Comparison of ENCODE assay signal across 8 cellular contexts in genomic region chr10:133309111-133309719, GRCh38. TPM values are rescaled to one million over a fixed set of nuclear protein-coding genes. Genes with fewer than 3 reads are reported as not detected.
DNase-seq lines count a peak whose midpoint lies in the region; ATAC-seq and TF ChIP-seq lines count a peak whose summit lies in the region.

No MANE protein-coding gene starts in this region.

- H3K27me3 Mint-ChIP-seq in activated naive CD8-positive, alpha-beta T cell treated with anti-CD3 and anti-CD28 coated beads, Interleukin-2, amount 10 ng/mL, durations not matched to agents 7 days and 5 days: no peaks in the 10 kb centered on the region

- TF ChIP-seq POLR2A in ovary (IDR thresholded peaks at IDR 0.05): no peak
- TF ChIP-seq POLR2A in thyroid gland (IDR thresholded peaks at IDR 0.05): no peak

- no peaks in the 10 kb centered on the region for H3K9me3 Mint-ChIP-seq in activated naive CD8-positive, alpha-beta T cell treated with anti-CD3 and anti-CD28 coated beads, Interleukin-2, amount 10 ng/mL, durations not matched to agents 7 days and 5 days

- H3K36me3 ChIP-seq in HAP-1 (replicated peaks) (no peaks in the 10 kb centered on the region; the same call in 1 of the 2 replicates), ovary (no peaks in the 10 kb centered on the region), thyroid gland (peaks cover 0 to 10% of the 10 kb centered on the region in 2 donors)

- peak overlapping the region; percentile 60 for H3K4me3 Mint-ChIP-seq in activated naive CD8-positive, alpha-beta T cell treated with anti-CD3 and anti-CD28 coated beads, Interleukin-2, amount 10 ng/mL, durations not matched to agents 7 days and 5 days

- 19 to 34% (median 28%) methylated on average over 36 to 45 of the region's 45 CpGs for WGBS in ovary, 3 donors
- 65 to 73% methylated on average over 14 to 17 of the region's 45 CpGs for WGBS in thyroid gland, 2 donors

- peaks cover 3% of the 10 kb centered on the region for H3K36me3 Mint-ChIP-seq in activated naive CD8-positive, alpha-beta T cell treated with anti-CD3 and anti-CD28 coated beads, Interleukin-2, amount 10 ng/mL, durations not matched to agents 7 days and 5 days

- H3K4me1 ChIP-seq in HAP-1: no peaks in the 10 kb centered on the region
- peaks cover 14% of the 10 kb centered on the region for H3K4me1 ChIP-seq in ovary (ENCODE audit: insufficient read depth)
- peaks cover 18 to 19% of the 10 kb centered on the region in 2 donors for H3K4me1 ChIP-seq in thyroid gland

- intact Hi-C loops in head of caudate nucleus (cut with DNase I): no loop called here
- intact Hi-C loops in ovary (cut with DNase I): loop anchor here in 2 of 4 donors (5.0 kb wide), 2 partner anchors 47 to 68 kb away; partner anchors contain the start of gene PAOX (in 1 of the 2)
- intact Hi-C loops in thyroid gland (cut with DNase I): no loop called here

- DNase-seq in ELR (ENCODE audit: low read depth) (peak; percentile 87), HAP-1 (ENCODE audit: low spot score in 2 of 2) (peak; percentile 69 to 94), M059J (ENCODE audit: low read depth) (peak; percentile 72), head of caudate nucleus (peak; percentile 83 to 97 (median 94)), ovary (peak; percentile 90 to 96 (median 95)), thyroid gland (peak; percentile 88 to 89)
- DNase-seq in activated naive CD8-positive, alpha-beta T cell treated with anti-CD3 and anti-CD28 coated beads, Interleukin-2, amount 10 ng/mL, durations not matched to agents 7 days and 5 days: peak; percentile 96

- peak overlapping the region; percentile 71 for H3K4me3 ChIP-seq in HAP-1
- peak overlapping the region; percentile 97 for H3K4me3 ChIP-seq in ovary
- peak overlapping the region; percentile 51 to 99 (median 86) for H3K4me3 ChIP-seq in thyroid gland (replicated peaks in 1 of 3)

- ATAC-seq in SK-N-SH treated with all-trans-retinoic acid at 6 μM for 48 hours: peak; percentile 88
- ATAC-seq in activated naive CD8-positive, alpha-beta T cell treated with anti-CD3 and anti-CD28 coated beads, Interleukin-2, amount 10 ng/mL, durations not matched to agents 7 days and 5 days (ENCODE audit: low read depth): peak; percentile 70

- in situ Hi-C loops in HAP-1 (cut with MboI; ENCODE audit: low sequenced_read_pairs): no loop called here

- no peak for TF ChIP-seq EP300 in ovary (IDR thresholded peaks at IDR 0.05)

- POLR2A ChIA-PET in activated naive CD8-positive, alpha-beta T cell treated with anti-CD3 and anti-CD28 coated beads, Interleukin-2, amount 10 ng/mL, durations not matched to agents 7 days and 5 days (lab: Charles Lee): interaction anchor here (0.9 kb wide), 1 partner anchor 33 kb away, joined by 4 read pairs; the partner anchor contains the start of gene ADAM8

- no peaks in the 10 kb centered on the region for H3K9me3 ChIP-seq in HAP-1
- no peaks in the 10 kb centered on the region for H3K9me3 ChIP-seq in ovary
- H3K9me3 ChIP-seq in thyroid gland: no peaks in the 10 kb centered on the region

- H3K27ac ChIP-seq in ovary (peak overlapping the region; percentile 84 to 99), thyroid gland (peak overlapping the region; percentile 86 to 99 (median 97))

- H3K4me1 Mint-ChIP-seq in activated naive CD8-positive, alpha-beta T cell treated with anti-CD3 and anti-CD28 coated beads, Interleukin-2, amount 10 ng/mL, durations not matched to agents 7 days and 5 days: peaks cover 10% of the 10 kb centered on the region

- no peaks in the 10 kb centered on the region for H3K27me3 ChIP-seq in HAP-1 (ENCODE audit: low read depth)
- no peaks in the 10 kb centered on the region for H3K27me3 ChIP-seq in ovary
- H3K27me3 ChIP-seq in thyroid gland: no peaks in the 10 kb centered on the region

- no peak for TF ChIP-seq CTCF in ovary (IDR thresholded peaks at IDR 0.05)
- no peak for TF ChIP-seq CTCF in thyroid gland (IDR thresholded peaks at IDR 0.05)

- H3K27ac Mint-ChIP-seq in activated naive CD8-positive, alpha-beta T cell treated with anti-CD3 and anti-CD28 coated beads, Interleukin-2, amount 10 ng/mL, durations not matched to agents 7 days and 5 days: peak overlapping the region; percentile 74

TF ChIP-seq in SK-N-SH treated with all-trans-retinoic acid at 6 μM for 48 hours, 23 proteins besides CTCF, POLR2A, EP300 and RAD21 (continues in another document):
- no peak for TF ChIP-seq CSDC2 (CRISPR knock-in tag; IDR thresholded peaks at IDR 0.05)
- TF ChIP-seq, protein P1, sequence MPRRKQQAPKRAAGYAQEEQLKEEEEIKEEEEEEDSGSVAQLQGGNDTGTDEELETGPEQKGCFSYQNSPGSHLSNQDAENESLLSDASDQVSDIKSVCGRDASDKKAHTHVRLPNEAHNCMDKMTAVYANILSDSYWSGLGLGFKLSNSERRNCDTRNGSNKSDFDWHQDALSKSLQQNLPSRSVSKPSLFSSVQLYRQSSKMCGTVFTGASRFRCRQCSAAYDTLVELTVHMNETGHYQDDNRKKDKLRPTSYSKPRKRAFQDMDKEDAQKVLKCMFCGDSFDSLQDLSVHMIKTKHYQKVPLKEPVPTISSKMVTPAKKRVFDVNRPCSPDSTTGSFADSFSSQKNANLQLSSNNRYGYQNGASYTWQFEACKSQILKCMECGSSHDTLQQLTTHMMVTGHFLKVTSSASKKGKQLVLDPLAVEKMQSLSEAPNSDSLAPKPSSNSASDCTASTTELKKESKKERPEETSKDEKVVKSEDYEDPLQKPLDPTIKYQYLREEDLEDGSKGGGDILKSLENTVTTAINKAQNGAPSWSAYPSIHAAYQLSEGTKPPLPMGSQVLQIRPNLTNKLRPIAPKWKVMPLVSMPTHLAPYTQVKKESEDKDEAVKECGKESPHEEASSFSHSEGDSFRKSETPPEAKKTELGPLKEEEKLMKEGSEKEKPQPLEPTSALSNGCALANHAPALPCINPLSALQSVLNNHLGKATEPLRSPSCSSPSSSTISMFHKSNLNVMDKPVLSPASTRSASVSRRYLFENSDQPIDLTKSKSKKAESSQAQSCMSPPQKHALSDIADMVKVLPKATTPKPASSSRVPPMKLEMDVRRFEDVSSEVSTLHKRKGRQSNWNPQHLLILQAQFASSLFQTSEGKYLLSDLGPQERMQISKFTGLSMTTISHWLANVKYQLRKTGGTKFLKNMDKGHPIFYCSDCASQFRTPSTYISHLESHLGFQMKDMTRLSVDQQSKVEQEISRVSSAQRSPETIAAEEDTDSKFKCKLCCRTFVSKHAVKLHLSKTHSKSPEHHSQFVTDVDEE (CRISPR knock-in tag; IDR thresholded peaks at IDR 0.05): no peak
- no peak for TF ChIP-seq ESRRG (CRISPR knock-in tag; IDR thresholded peaks at IDR 0.05)
- TF ChIP-seq ARNTL (CRISPR knock-in tag; IDR thresholded peaks at IDR 0.05; ENCODE audit: borderline replicate concordance, low read depth): no peak
- no peak for TF ChIP-seq ZNF70 (CRISPR knock-in tag; IDR thresholded peaks at IDR 0.05)
- no peak for TF ChIP-seq ZC3H10 (CRISPR knock-in tag; IDR thresholded peaks at IDR 0.05)
- TF ChIP-seq BACH2 (CRISPR knock-in tag; IDR thresholded peaks at IDR 0.05; ENCODE audit: borderline replicate concordance): no peak
- TF ChIP-seq, protein P2, sequence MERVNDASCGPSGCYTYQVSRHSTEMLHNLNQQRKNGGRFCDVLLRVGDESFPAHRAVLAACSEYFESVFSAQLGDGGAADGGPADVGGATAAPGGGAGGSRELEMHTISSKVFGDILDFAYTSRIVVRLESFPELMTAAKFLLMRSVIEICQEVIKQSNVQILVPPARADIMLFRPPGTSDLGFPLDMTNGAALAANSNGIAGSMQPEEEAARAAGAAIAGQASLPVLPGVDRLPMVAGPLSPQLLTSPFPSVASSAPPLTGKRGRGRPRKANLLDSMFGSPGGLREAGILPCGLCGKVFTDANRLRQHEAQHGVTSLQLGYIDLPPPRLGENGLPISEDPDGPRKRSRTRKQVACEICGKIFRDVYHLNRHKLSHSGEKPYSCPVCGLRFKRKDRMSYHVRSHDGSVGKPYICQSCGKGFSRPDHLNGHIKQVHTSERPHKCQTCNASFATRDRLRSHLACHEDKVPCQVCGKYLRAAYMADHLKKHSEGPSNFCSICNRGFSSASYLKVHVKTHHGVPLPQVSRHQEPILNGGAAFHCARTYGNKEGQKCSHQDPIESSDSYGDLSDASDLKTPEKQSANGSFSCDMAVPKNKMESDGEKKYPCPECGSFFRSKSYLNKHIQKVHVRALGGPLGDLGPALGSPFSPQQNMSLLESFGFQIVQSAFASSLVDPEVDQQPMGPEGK (CRISPR knock-in tag; IDR thresholded peaks at IDR 0.05; ENCODE audit: borderline replicate concordance): no peak

RNA-seq across cellular contexts. Expression of gene ZNF511, which starts 0.5 kb away (rescaled TPM):
- 32.5 and 33.3 TPM in 2 replicates for total RNA-seq in M059J (2014; rRNA removed; shearing (Covaris generic))
- total RNA-seq in activated naive CD8-positive, alpha-beta T cell treated with anti-CD3 and anti-CD28 coated beads, Interleukin-2, amount 10 ng/mL, durations not matched to agents 7 days and 5 days: 10 to 100 TPM; 44.5 to 47.4 TPM
- total RNA-seq in ovary (10 to 100 TPM; 23.3 to 64.8 (median 46.8) TPM), thyroid gland (10 to 100 TPM; 22.0 to 53.6 (median 26.2) TPM)
- 10 to 100 TPM; 16.3 to 52.1 TPM for polyA plus RNA-seq in ovary

RNA-seq across cellular contexts. Expression of gene TUBGCP2, which starts 0.5 kb away (rescaled TPM):
- total RNA-seq in M059J (2014; rRNA removed; shearing (Covaris generic)): 38.6 and 51.9 TPM in 2 replicates
- total RNA-seq in activated naive CD8-positive, alpha-beta T cell treated with anti-CD3 and anti-CD28 coated beads, Interleukin-2, amount 10 ng/mL, durations not matched to agents 7 days and 5 days: 10 to 100 TPM; 56.4 to 69.3 TPM
- total RNA-seq in ovary (10 to 100 TPM; 31.2 to 70.5 (median 56.4) TPM), thyroid gland (10 to 100 TPM; 56.5 to 73.3 (median 62.9) TPM)
- 10 to 100 TPM; 32.4 to 48.3 TPM for polyA plus RNA-seq in ovary

RNA-seq across cellular contexts. Expression of gene CALY, which starts 27.5 kb away (rescaled TPM):
- not detected in 2 replicates for total RNA-seq in M059J (2014; rRNA removed; shearing (Covaris generic))
- 1 to 10 TPM; 3.1 to 3.6 TPM for total RNA-seq in activated naive CD8-positive, alpha-beta T cell treated with anti-CD3 and anti-CD28 coated beads, Interleukin-2, amount 10 ng/mL, durations not matched to agents 7 days and 5 days
- total RNA-seq in ovary (under 1 TPM in 1 of 7 donors, not detected in 6; 0.69 TPM), thyroid gland (1 to 10 TPM in 1 of 4 donors, under 1 TPM in 1, not detected in 2; 0.13 to 1.5 TPM)
- polyA plus RNA-seq in ovary: not detected

RNA-seq across cellular contexts. Expression of gene ADAM8, which starts 32.5 kb away (rescaled TPM):
- total RNA-seq in M059J (2014; rRNA removed; shearing (Covaris generic)): 0.02 and 1.3 TPM in 2 replicates
- total RNA-seq in activated naive CD8-positive, alpha-beta T cell treated with anti-CD3 and anti-CD28 coated beads, Interleukin-2, amount 10 ng/mL, durations not matched to agents 7 days and 5 days: 10 to 100 TPM; 90.8 to 91.0 TPM
- total RNA-seq in ovary (1 to 10 TPM; 1.9 to 5.9 (median 4.4) TPM), thyroid gland (1 to 10 TPM; 1.6 to 9.8 (median 2.6) TPM)
- 1 to 10 TPM in 1 of 2 donors, under 1 TPM in 1; 0.48 to 1.7 TPM for polyA plus RNA-seq in ovary

RNA-seq across cellular contexts. Expression of gene PRAP1, which starts 38.0 kb away (rescaled TPM):
- total RNA-seq in M059J (2014; rRNA removed; shearing (Covaris generic)): not detected in 2 replicates
- not detected for total RNA-seq in activated naive CD8-positive, alpha-beta T cell treated with anti-CD3 and anti-CD28 coated beads, Interleukin-2, amount 10 ng/mL, durations not matched to agents 7 days and 5 days
- total RNA-seq in ovary (1 to 10 TPM in 1 of 7 donors, not detected in 6; 2.0 TPM), thyroid gland (not detected)
- not detected for polyA plus RNA-seq in ovary

Comparison
In these comparisons a context has a peak if more than half of its experiments do, and no peak if none do; other contexts are left out.
1. Peak in every context shown above with its lines: DNase-seq, ATAC-seq, H3K4me3 ChIP-seq and H3K27ac ChIP-seq.